22 cellular contexts compared by ENCODE assay signal in genomic region chr16:15881794-15882379, GRCh38. TPM values are rescaled to one million over a fixed set of nuclear protein-coding genes. Genes with fewer than 3 reads are reported as not detected.
"Had no signal": no experiment of that assay in that cellular context is flagged by ENCODE, and none has a peak within 500 bp of the region (broad histone marks: within the 10 kb centered on the region; RNA-seq: fewer than 3 reads in every experiment).

No MANE protein-coding gene starts in this region.

- FAIRE-seq: colon, kidney had no signal

- H3K4me3 Mint-ChIP-seq: dendritic cell treated with granulocyte-macrophage colony-stimulating factor and Interleukin-4, amounts not matched to agents 40 ng/mL and 50 ng/mL, for 4 days; effector memory CD8-positive, alpha-beta T cell; natural killer cell treated with Interleukin-12 subunit alpha and Interleukin-12 subunit beta and Interleukin-15 and Interleukin-18, amount 100 ng/mL, for 72 hours; stimulated activated effector memory CD8-positive, alpha-beta T cell treated with anti-CD3 and anti-CD28 coated beads, Interleukin-12 subunit alpha, Interleukin-12 subunit beta, amount 100 ng/mL, for 72 hours; stimulated activated naive CD8-positive, alpha-beta T cell treated with anti-CD3 and anti-CD28 coated beads, Interleukin-15, Interleukin-2, amounts not matched to agents 100 ng/mL and 50 ng/mL, for 24 hours had no signal

- H3K27ac ChIP-seq: foreskin keratinocyte, hepatocyte, tibial artery, upper lobe of left lung, uterus had no signal

- H3K4me1 ChIP-seq: uterus had no signal

- H3K9me3 ChIP-seq: tibial artery, upper lobe of left lung, uterus had no signal

- H3K4me2 ChIP-seq: hepatocyte, smooth muscle cell had no signal

- H3K4me3 ChIP-seq: hepatocyte, lung, smooth muscle cell, tibial artery, upper lobe of left lung, uterus had no signal

- H3K27me3 Mint-ChIP-seq: dendritic cell treated with granulocyte-macrophage colony-stimulating factor and Interleukin-4, amounts not matched to agents 40 ng/mL and 50 ng/mL, for 4 days; effector memory CD8-positive, alpha-beta T cell; natural killer cell treated with Interleukin-12 subunit alpha and Interleukin-12 subunit beta and Interleukin-15 and Interleukin-18, amount 100 ng/mL, for 72 hours; stimulated activated naive CD8-positive, alpha-beta T cell treated with anti-CD3 and anti-CD28 coated beads, Interleukin-15, Interleukin-2, amounts not matched to agents 100 ng/mL and 50 ng/mL, for 24 hours had no signal

- H3K9me3 Mint-ChIP-seq: dendritic cell treated with granulocyte-macrophage colony-stimulating factor and Interleukin-4, amounts not matched to agents 40 ng/mL and 50 ng/mL, for 4 days; effector memory CD8-positive, alpha-beta T cell; natural killer cell treated with Interleukin-12 subunit alpha and Interleukin-12 subunit beta and Interleukin-15 and Interleukin-18, amount 100 ng/mL, for 72 hours; stimulated activated effector memory CD8-positive, alpha-beta T cell treated with anti-CD3 and anti-CD28 coated beads, Interleukin-12 subunit alpha, Interleukin-12 subunit beta, amount 100 ng/mL, for 72 hours; stimulated activated naive CD8-positive, alpha-beta T cell treated with anti-CD3 and anti-CD28 coated beads, Interleukin-15, Interleukin-2, amounts not matched to agents 100 ng/mL and 50 ng/mL, for 24 hours had no signal

- DNase-seq: effector memory CD8-positive, alpha-beta T cell; foreskin keratinocyte; head of caudate nucleus; kidney; left cardiac atrium; left ventricle myocardium superior; mesenchymal stem cell; midbrain; right cardiac atrium; stimulated activated CD4-positive, alpha-beta T cell treated with anti-CD3 and anti-CD28 coated beads, Interleukin-2, amount 100 ng/mL, for 48 hours; stimulated activated CD8-positive, alpha-beta memory T cell treated with anti-CD3 and anti-CD28 coated beads, Interleukin-4, amount 100 ng/mL, for 48 hours; tibial artery; upper lobe of left lung; uterus had no signal

- H3K36me3 ChIP-seq: uterus had no signal

- H3K27ac Mint-ChIP-seq: dendritic cell treated with granulocyte-macrophage colony-stimulating factor and Interleukin-4, amounts not matched to agents 40 ng/mL and 50 ng/mL, for 4 days; natural killer cell treated with Interleukin-12 subunit alpha and Interleukin-12 subunit beta and Interleukin-15 and Interleukin-18, amount 100 ng/mL, for 72 hours; stimulated activated effector memory CD8-positive, alpha-beta T cell treated with anti-CD3 and anti-CD28 coated beads, Interleukin-12 subunit alpha, Interleukin-12 subunit beta, amount 100 ng/mL, for 72 hours; stimulated activated naive CD8-positive, alpha-beta T cell treated with anti-CD3 and anti-CD28 coated beads, Interleukin-15, Interleukin-2, amounts not matched to agents 100 ng/mL and 50 ng/mL, for 24 hours had no signal

- ATAC-seq: effector memory CD8-positive, alpha-beta T cell; foreskin keratinocyte; left cardiac atrium; left ventricle myocardium superior; natural killer cell treated with Interleukin-12 subunit alpha and Interleukin-12 subunit beta and Interleukin-15 and Interleukin-18, amount 100 ng/mL, for 72 hours; right cardiac atrium; stimulated activated effector memory CD8-positive, alpha-beta T cell treated with anti-CD3 and anti-CD28 coated beads, Interleukin-12 subunit alpha, Interleukin-12 subunit beta, amount 100 ng/mL, for 72 hours had no signal

RNA-seq across cellular contexts. Expression of gene MYH11, which starts 25.1 kb away (rescaled TPM):
- total RNA-seq: foreskin keratinocyte; natural killer cell treated with Interleukin-12 subunit alpha and Interleukin-12 subunit beta and Interleukin-15 and Interleukin-18, amount 100 ng/mL, for 72 hours; smooth muscle cell had no signal
- polyA plus RNA-seq: foreskin keratinocyte had no signal
